In the genomic region with DNA sequence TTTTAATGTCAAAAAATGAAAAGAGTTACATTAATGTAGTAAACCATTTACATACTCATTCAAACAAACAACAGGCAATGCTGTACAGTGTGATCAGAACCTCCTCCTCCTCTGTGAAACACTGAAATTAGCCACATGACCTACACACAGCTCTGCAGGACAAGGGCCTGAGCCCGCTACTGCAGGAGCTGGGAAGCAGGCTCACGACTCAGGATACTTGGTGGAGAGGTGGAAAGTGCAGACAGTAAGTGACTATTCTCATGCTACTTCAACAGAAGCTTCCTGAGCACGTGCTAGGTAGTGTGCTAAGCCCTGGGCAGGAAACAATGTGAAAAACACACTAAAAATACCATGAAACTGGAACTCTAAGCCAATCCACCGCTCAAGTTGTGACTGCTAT, we compare ENCODE assay signal across 28 cellular contexts.
"Had no signal": no experiment of that assay in that cellular context is flagged by ENCODE, and none has a peak within 500 bp of the region (broad histone marks: within the 10 kb centered on the region; RNA-seq: fewer than 3 reads in every experiment).

No MANE protein-coding gene starts in this region.

- H3K4me2 ChIP-seq: smooth muscle cell had no signal

- FAIRE-seq: colon, keratinocyte had no signal

- H3K27ac Mint-ChIP-seq: endodermal cell; stimulated activated effector memory CD8-positive, alpha-beta T cell treated with anti-CD3 and anti-CD28 coated beads, Interleukin-12 subunit alpha, Interleukin-12 subunit beta, amount 100 ng/mL, for 72 hours had no signal

- H3K27me3 ChIP-seq: esophagus muscularis mucosa, foreskin keratinocyte, heart right ventricle, right atrium auricular region, stomach, thyroid gland, vagina had no signal

- ATAC-seq: foreskin keratinocyte; left lobe of liver; naive thymus-derived CD8-positive, alpha-beta T cell; sciatic nerve; stimulated activated effector memory CD8-positive, alpha-beta T cell treated with anti-CD3 and anti-CD28 coated beads, Interleukin-12 subunit alpha, Interleukin-12 subunit beta, amount 100 ng/mL, for 72 hours had no signal

- H3K4me1 Mint-ChIP-seq: endodermal cell, nephron progenitor cell had no signal

- DNase-seq: effector CD8-positive, alpha-beta T cell; endodermal cell; foreskin keratinocyte; glutamatergic neuron; heart right ventricle; hippocampal formation; mammary epithelial cell; mesendoderm; midbrain; naive thymus-derived CD8-positive, alpha-beta T cell; nephron progenitor cell; nucleus accumbens; stimulated activated CD4-positive, alpha-beta T cell treated with anti-CD3 and anti-CD28 coated beads, Interleukin-2, amount 100 ng/mL, for 24 hours; stimulated activated CD4-positive, alpha-beta T cell treated with anti-CD3 and anti-CD28 coated beads, Interleukin-4, amount 100 ng/mL, for 24 hours; stimulated activated naive CD4-positive, alpha-beta T cell treated with Interleukin-2 at 50 U/mL for 16 hours; stomach; thyroid gland; trophoblast cell had no signal

- H3K9me3 Mint-ChIP-seq: endodermal cell; naive thymus-derived CD8-positive, alpha-beta T cell; nephron progenitor cell; stimulated activated effector memory CD8-positive, alpha-beta T cell treated with anti-CD3 and anti-CD28 coated beads, Interleukin-12 subunit alpha, Interleukin-12 subunit beta, amount 100 ng/mL, for 72 hours had no signal

- H3K4me3 ChIP-seq: esophagus muscularis mucosa, heart right ventricle, prostate gland, right atrium auricular region, smooth muscle cell, stomach, thyroid gland, vagina had no signal

- H3K9me3 ChIP-seq: esophagus muscularis mucosa, heart right ventricle, prostate gland, right atrium auricular region, stomach, thyroid gland, vagina had no signal

- H3K27me3 Mint-ChIP-seq: naive thymus-derived CD8-positive, alpha-beta T cell had no signal

- H3K27ac ChIP-seq: esophagus muscularis mucosa, foreskin keratinocyte, heart right ventricle, prostate gland, right atrium auricular region, stomach, thyroid gland, vagina had no signal

- H3K4me1 ChIP-seq: esophagus muscularis mucosa, foreskin keratinocyte, heart right ventricle, prostate gland, right atrium auricular region, thyroid gland, vagina had no signal

- H3K4me3 Mint-ChIP-seq: endodermal cell; naive thymus-derived CD8-positive, alpha-beta T cell; nephron progenitor cell; stimulated activated effector memory CD8-positive, alpha-beta T cell treated with anti-CD3 and anti-CD28 coated beads, Interleukin-12 subunit alpha, Interleukin-12 subunit beta, amount 100 ng/mL, for 72 hours had no signal
